In the genomic region with DNA sequence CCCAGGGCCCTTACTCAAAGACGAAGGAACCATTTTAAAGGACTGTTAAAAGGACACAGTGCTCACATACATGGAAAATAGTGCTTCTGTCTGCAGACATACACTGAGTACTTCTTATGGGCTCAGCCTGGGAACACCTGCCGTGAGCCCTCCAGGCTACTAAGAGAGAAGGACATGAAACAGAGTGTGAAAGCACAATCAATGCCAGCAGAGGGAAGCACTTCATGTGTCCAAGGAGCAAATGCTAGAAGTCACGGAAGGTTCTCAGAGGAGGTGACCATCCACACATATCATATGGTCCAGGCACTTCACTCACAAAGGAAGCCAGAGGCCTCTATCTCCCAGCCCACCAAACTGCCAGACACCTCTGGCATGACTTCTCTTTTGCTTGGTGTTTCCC, we compare ENCODE assay signal across 1 cellular context.
TF ChIP-seq lines count a peak whose summit lies in the region.

No MANE protein-coding gene starts in this region.

TF ChIP-seq in HepG2, 621 proteins besides CTCF, POLR2A, EP300 and RAD21 (continued from another document):
- TF ChIP-seq, protein P1, sequence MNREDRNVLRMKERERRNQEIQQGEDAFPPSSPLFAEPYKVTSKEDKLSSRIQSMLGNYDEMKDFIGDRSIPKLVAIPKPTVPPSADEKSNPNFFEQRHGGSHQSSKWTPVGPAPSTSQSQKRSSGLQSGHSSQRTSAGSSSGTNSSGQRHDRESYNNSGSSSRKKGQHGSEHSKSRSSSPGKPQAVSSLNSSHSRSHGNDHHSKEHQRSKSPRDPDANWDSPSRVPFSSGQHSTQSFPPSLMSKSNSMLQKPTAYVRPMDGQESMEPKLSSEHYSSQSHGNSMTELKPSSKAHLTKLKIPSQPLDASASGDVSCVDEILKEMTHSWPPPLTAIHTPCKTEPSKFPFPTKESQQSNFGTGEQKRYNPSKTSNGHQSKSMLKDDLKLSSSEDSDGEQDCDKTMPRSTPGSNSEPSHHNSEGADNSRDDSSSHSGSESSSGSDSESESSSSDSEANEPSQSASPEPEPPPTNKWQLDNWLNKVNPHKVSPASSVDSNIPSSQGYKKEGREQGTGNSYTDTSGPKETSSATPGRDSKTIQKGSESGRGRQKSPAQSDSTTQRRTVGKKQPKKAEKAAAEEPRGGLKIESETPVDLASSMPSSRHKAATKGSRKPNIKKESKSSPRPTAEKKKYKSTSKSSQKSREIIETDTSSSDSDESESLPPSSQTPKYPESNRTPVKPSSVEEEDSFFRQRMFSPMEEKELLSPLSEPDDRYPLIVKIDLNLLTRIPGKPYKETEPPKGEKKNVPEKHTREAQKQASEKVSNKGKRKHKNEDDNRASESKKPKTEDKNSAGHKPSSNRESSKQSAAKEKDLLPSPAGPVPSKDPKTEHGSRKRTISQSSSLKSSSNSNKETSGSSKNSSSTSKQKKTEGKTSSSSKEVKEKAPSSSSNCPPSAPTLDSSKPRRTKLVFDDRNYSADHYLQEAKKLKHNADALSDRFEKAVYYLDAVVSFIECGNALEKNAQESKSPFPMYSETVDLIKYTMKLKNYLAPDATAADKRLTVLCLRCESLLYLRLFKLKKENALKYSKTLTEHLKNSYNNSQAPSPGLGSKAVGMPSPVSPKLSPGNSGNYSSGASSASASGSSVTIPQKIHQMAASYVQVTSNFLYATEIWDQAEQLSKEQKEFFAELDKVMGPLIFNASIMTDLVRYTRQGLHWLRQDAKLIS (CRISPR knock-in tag; IDR thresholded peaks at IDR 0.05) = no peak
- no peak for TF ChIP-seq SNRNP70 (IDR thresholded peaks at IDR 0.05; ENCODE audit: low read depth, low read length)
- TF ChIP-seq CBX2 (IDR thresholded peaks at IDR 0.05; ENCODE audit: low read depth, low read length) = no peak
- TF ChIP-seq CBX2 (CRISPR knock-in tag; IDR thresholded peaks at IDR 0.05; ENCODE audit: low read depth) = no peak
- no peak for TF ChIP-seq ZNF234 (CRISPR knock-in tag; conservative IDR thresholded peaks at IDR 0.05)
- TF ChIP-seq RXRA (CRISPR knock-in tag; IDR thresholded peaks at IDR 0.05) = no peak
- TF ChIP-seq IRX3 (CRISPR knock-in tag; IDR thresholded peaks at IDR 0.05; ENCODE audit: borderline replicate concordance, low read depth) = no peak
- TF ChIP-seq ZNF839 (CRISPR knock-in tag; IDR thresholded peaks at IDR 0.05; ENCODE audit: borderline replicate concordance) = no peak
- TF ChIP-seq NFATC3 (CRISPR knock-in tag; IDR thresholded peaks at IDR 0.05) = no peak
- no peak for TF ChIP-seq ZNF816 (CRISPR knock-in tag; IDR thresholded peaks at IDR 0.05; ENCODE audit: borderline replicate concordance)
- no peak for TF ChIP-seq PLRG1 (conservative IDR thresholded peaks at IDR 0.05)
- no peak for TF ChIP-seq ZNF562 (CRISPR knock-in tag; IDR thresholded peaks at IDR 0.05; ENCODE audit: borderline replicate concordance)
- TF ChIP-seq MLLT10 (CRISPR knock-in tag; IDR thresholded peaks at IDR 0.05) = no peak
TF ChIP-seq in HepG2: peak in this region for 0.
